ENCODE assay signal across 8 cellular contexts in the genomic region with DNA sequence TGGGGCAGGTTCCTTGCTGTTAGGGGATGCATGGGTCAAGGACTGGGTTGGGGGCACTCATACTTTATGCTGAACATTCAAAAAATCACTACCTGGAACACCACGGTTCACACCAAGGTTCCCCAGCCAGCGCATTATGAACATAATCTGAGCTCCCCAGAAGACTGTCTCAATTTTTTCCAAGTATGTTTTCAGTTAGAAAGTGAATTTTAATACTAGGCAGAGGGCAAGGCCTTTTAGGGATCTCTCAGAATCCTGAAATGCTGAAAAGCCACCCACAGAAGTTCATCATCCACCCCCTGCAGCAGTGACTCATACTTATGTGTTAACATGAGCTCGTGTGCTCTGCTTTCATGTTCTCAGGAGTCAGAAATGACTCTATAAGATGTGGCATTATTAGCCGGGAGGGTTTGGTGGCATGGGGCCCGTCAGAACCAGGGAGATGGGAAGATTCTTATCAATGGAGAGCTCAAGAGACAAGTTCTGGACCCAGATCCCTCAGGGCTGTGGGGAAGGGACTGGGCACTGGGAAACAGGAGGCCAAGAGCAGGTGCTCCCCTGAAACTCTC.
DNase-seq lines count a peak whose midpoint lies in the region; ATAC-seq and TF ChIP-seq lines count a peak whose summit lies in the region.

No MANE protein-coding gene starts in this region.

- DNase-seq in AG10803 (ENCODE audit: low read depth) (peak; percentile 83), HK-2 (ENCODE audit: unreplicated experiment) (peak; percentile 35), memory B cell (ENCODE audit: low spot score in 2 of 2) (no peak), globus pallidus (ENCODE audit: low spot score) (no peak), SKM-1 treated with dmso at 0.1 percent for 144 hours (lab: John Stamatoyannopoulos, UW; ENCODE audit: unreplicated experiment) (no peak), NCI-H146 (lab: John Stamatoyannopoulos, UW) (no peak)
- no peak for DNase-seq in activated T-helper 2 cell treated with anti-CD3 and anti-CD28 coated beads, Interferon-gamma antibody, Interleukin-2, Interleukin-4, amounts not matched to agents 10 μg/mL and 5 μg/mL and 100 μg/mL, durations not matched to agents 14 hours and 24 hours and 36 hours (ENCODE audit: low spot score)

- H3K27ac Mint-ChIP-seq in activated T-helper 2 cell treated with anti-CD3 and anti-CD28 coated beads, Interferon-gamma antibody, Interleukin-2, Interleukin-4, amounts not matched to agents 10 μg/mL and 5 μg/mL and 100 μg/mL, durations not matched to agents 14 hours and 24 hours and 36 hours, result peak overlapping the region; percentile 76
- peak overlapping the region; percentile 67 for H3K27ac Mint-ChIP-seq in memory B cell

- ATAC-seq in memory B cell (ENCODE audit: low read depth), result no peak
- no peak for ATAC-seq in GM19328 (IDR thresholded peaks at IDR 0.05; ENCODE audit: unreplicated experiment)

- intact Hi-C loops in activated T-helper 2 cell treated with anti-CD3 and anti-CD28 coated beads, Interferon-gamma antibody, Interleukin-2, Interleukin-4, amounts not matched to agents 10 μg/mL and 5 μg/mL and 100 μg/mL, durations not matched to agents 14 hours and 24 hours and 36 hours (cut with micrococcal nuclease), result loop anchor here (1.0 to 5.0 kb wide), 4 partner anchors 9 to 996 kb away; no protein-coding TSS in a partner anchor

- H3K4me1 Mint-ChIP-seq in activated T-helper 2 cell treated with anti-CD3 and anti-CD28 coated beads, Interferon-gamma antibody, Interleukin-2, Interleukin-4, amounts not matched to agents 10 μg/mL and 5 μg/mL and 100 μg/mL, durations not matched to agents 14 hours and 24 hours and 36 hours (ENCODE audit: low read depth), result peaks cover 40% of the 10 kb centered on the region
- H3K4me1 Mint-ChIP-seq in memory B cell, result peaks cover 16% of the 10 kb centered on the region

- TF ChIP-seq CTCF in AG10803 (conservative IDR thresholded peaks at IDR 0.05; ENCODE audit: low read length), result no peak

- no peak overlapping the region for H3K4me3 Mint-ChIP-seq in activated T-helper 2 cell treated with anti-CD3 and anti-CD28 coated beads, Interferon-gamma antibody, Interleukin-2, Interleukin-4, amounts not matched to agents 10 μg/mL and 5 μg/mL and 100 μg/mL, durations not matched to agents 14 hours and 24 hours and 36 hours (ENCODE audit: low read depth)
- no peak overlapping the region for H3K4me3 Mint-ChIP-seq in memory B cell

- H3K27me3 Mint-ChIP-seq in activated T-helper 2 cell treated with anti-CD3 and anti-CD28 coated beads, Interferon-gamma antibody, Interleukin-2, Interleukin-4, amounts not matched to agents 10 μg/mL and 5 μg/mL and 100 μg/mL, durations not matched to agents 14 hours and 24 hours and 36 hours (ENCODE audit: low read depth), result no peaks in the 10 kb centered on the region
- peaks cover 2% of the 10 kb centered on the region for H3K27me3 Mint-ChIP-seq in memory B cell

- H3K4me3 ChIP-seq in AG10803 (ENCODE audit: low read length), result no peak overlapping the region

- no peaks in the 10 kb centered on the region for H3K36me3 Mint-ChIP-seq in activated T-helper 2 cell treated with anti-CD3 and anti-CD28 coated beads, Interferon-gamma antibody, Interleukin-2, Interleukin-4, amounts not matched to agents 10 μg/mL and 5 μg/mL and 100 μg/mL, durations not matched to agents 14 hours and 24 hours and 36 hours (ENCODE audit: low read depth)
- peaks cover 2% of the 10 kb centered on the region for H3K36me3 Mint-ChIP-seq in memory B cell

- H3K9me3 Mint-ChIP-seq in activated T-helper 2 cell treated with anti-CD3 and anti-CD28 coated beads, Interferon-gamma antibody, Interleukin-2, Interleukin-4, amounts not matched to agents 10 μg/mL and 5 μg/mL and 100 μg/mL, durations not matched to agents 14 hours and 24 hours and 36 hours, result peaks cover 6% of the 10 kb centered on the region
- H3K9me3 Mint-ChIP-seq in memory B cell, result peaks cover 2% of the 10 kb centered on the region

Comparison
In these comparisons a context has a peak if more than half of its experiments do, and no peak if none do; other contexts are left out.
1. DNase-seq: peak in AG10803 (single experiment) and HK-2 (single experiment); none in activated T-helper 2 cell treated with anti-CD3 and anti-CD28 coated beads, Interferon-gamma antibody, Interleukin-2, Interleukin-4, amounts not matched to agents 10 μg/mL and 5 μg/mL and 100 μg/mL, durations not matched to agents 14 hours and 24 hours and 36 hours (single experiment), memory B cell (0 of 2), globus pallidus (single experiment), SKM-1 treated with dmso at 0.1 percent for 144 hours (single experiment) and NCI-H146 (single experiment).